ENCODE assay signal across 15 cellular contexts in genomic region chr18:42182728-42183700, GRCh38.
DNase-seq lines count a peak whose midpoint lies in the region; ATAC-seq and TF ChIP-seq lines count a peak whose summit lies in the region.
"Had no signal": no experiment of that assay in that cellular context is flagged by ENCODE, and none has a peak within 500 bp of the region (broad histone marks: within the 10 kb centered on the region; RNA-seq: fewer than 3 reads in every experiment).

No MANE protein-coding gene starts in this region.

- peak overlapping the region; percentile 64 for H3K9ac ChIP-seq in smooth muscle cell (ENCODE audit: low read depth)

- no peaks in the 10 kb centered on the region for H3K9me3 ChIP-seq in smooth muscle cell (replicated peaks; ENCODE audit: low read depth)
- H3K9me3 ChIP-seq: prostate gland had no signal

- no peaks in the 10 kb centered on the region for H3K4me1 ChIP-seq in smooth muscle cell (ENCODE audit: low read depth)
- H3K4me1 ChIP-seq: prostate gland had no signal

- no peaks in the 10 kb centered on the region for H3K36me3 ChIP-seq in smooth muscle cell (ENCODE audit: low read depth)
- H3K36me3 ChIP-seq: prostate gland had no signal

- H4K20me1 ChIP-seq in smooth muscle cell (ENCODE audit: low read depth): no peaks in the 10 kb centered on the region

- no peaks in the 10 kb centered on the region for H3K27me3 ChIP-seq in smooth muscle cell (ENCODE audit: low read depth)

- no peaks in the 10 kb centered on the region for H3K79me2 ChIP-seq in smooth muscle cell (ENCODE audit: low read depth)

- TF ChIP-seq CTCF in smooth muscle cell (IDR thresholded peaks at IDR 0.05; ENCODE audit: borderline replicate concordance, insufficient read depth, poor library complexity, severe bottlenecking): no peak

- WGBS in smooth muscle cell (ENCODE audit: low lambda C conversion rate): 27% methylated on average over 7 of the region's 7 CpGs

- DNase-seq in DMS 273 (lab: John Stamatoyannopoulos, UW; ENCODE audit: unreplicated experiment) (peak; percentile 15), DMS 273 treated with DMSO at 0.1 percent for 48 hours (lab: John Stamatoyannopoulos, UW) (no peak), SK-N-DZ (ENCODE audit: low spot score) (peak; percentile 52), fibroblast of peridontal ligament (ENCODE audit: extremely low read depth) (peak; percentile 13), smooth muscle cell (lab: John Stamatoyannopoulos, UW; ENCODE audit: unreplicated experiment) (no peak)
- DNase-seq: activated CD4-positive, alpha-beta T cell treated with anti-CD3 and anti-CD28 coated beads, Interleukin-2, amount 10 ng/mL, durations not matched to agents 24 days and 14 days; activated T-cell treated with anti-CD3 and anti-CD28 coated beads, Interleukin-2, amount 50 U/mL, for 1 hour; Karpas-422; NCI-H1694 treated with DMSO at 0.1 percent for 48 hours; NCI-H526 treated with DMSO at 0.1 percent for 48 hours had no signal

- H3K4me2 ChIP-seq in smooth muscle cell: peak overlapping the region; percentile 27

- H3F3A ChIP-seq in smooth muscle cell (ENCODE audit: low read depth): no peaks in the 10 kb centered on the region

- H2AFZ ChIP-seq in smooth muscle cell (ENCODE audit: low read depth): no peak overlapping the region

- H3K27ac ChIP-seq in smooth muscle cell (ENCODE audit: low read depth): peak overlapping the region; percentile 94
- H3K27ac ChIP-seq: 22Rv1, prostate gland had no signal

- H3K4me3 ChIP-seq in smooth muscle cell: no peak overlapping the region
- H3K4me3 ChIP-seq: prostate gland had no signal

- ATAC-seq in HG03520 (IDR thresholded peaks at IDR 0.05; ENCODE audit: unreplicated experiment): no peak
- no peak for ATAC-seq in HG03378 (IDR thresholded peaks at IDR 0.05; ENCODE audit: unreplicated experiment)
- no peak for ATAC-seq in GM21528 (IDR thresholded peaks at IDR 0.05; ENCODE audit: low FRiP score, unreplicated experiment)

Comparison
In these comparisons a context has a peak if more than half of its experiments do, and no peak if none do; other contexts are left out.
1. DNase-seq: peak in DMS 273 (single experiment), SK-N-DZ (single experiment) and fibroblast of peridontal ligament (single experiment); none in DMS 273 treated with DMSO at 0.1 percent for 48 hours (single experiment) and smooth muscle cell (single experiment).